Comparison of ENCODE assay signal across 15 cellular contexts in the genomic region with DNA sequence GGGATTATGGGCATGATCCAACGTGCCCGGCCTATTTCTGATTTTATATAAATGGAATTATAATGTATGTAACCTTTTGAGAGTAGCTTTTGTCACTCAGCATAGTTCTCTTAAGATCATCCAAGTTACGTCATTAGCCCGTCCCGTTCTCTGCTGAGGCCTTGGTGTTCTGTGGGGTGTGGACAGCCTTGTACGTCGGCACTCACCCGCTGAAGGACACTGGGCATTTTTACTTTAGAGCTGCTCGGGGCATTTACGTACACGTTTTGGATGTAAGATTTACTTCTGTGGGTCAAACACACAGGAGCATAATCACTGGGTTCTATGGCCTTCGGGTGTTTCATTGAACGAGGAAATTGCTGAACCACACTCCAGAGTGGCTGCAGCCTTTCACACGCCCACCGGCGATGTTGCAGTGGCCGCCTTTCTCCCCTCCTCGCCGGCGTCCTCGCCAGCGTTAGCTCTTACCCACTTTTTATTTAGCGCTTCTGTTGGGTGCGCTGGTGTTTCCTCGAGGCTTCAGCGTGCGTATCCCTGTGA.
DNase-seq lines count a peak whose midpoint lies in the region; ATAC-seq, FAIRE-seq and TF ChIP-seq lines count a peak whose summit lies in the region.
"Had no signal": no experiment of that assay in that cellular context is flagged by ENCODE, and none has a peak within 500 bp of the region (broad histone marks: within the 10 kb centered on the region; RNA-seq: fewer than 3 reads in every experiment).

No MANE protein-coding gene starts in this region.

- H2AFZ ChIP-seq in K562 (ENCODE audit: low read depth, low read length): no peak overlapping the region

- H3K79me2 ChIP-seq in K562 (ENCODE audit: control insufficient read depth, insufficient read depth, low read length): peaks cover 45% of the 10 kb centered on the region

- peaks cover 5% of the 10 kb centered on the region for H3K36me3 ChIP-seq in cardiac muscle cell
- H3K36me3 ChIP-seq in heart left ventricle: peaks cover 0 to 41% (median 30%) of the 10 kb centered on the region in 9 donors
- H3K36me3 ChIP-seq in K562 (ENCODE audit: control insufficient read depth, insufficient read depth, low read length): peaks cover 73% of the 10 kb centered on the region
- H3K36me3 ChIP-seq in testis (ENCODE audit: low read depth, missing control alignments): no peaks in the 10 kb centered on the region

- no peak overlapping the region for H3K4me2 ChIP-seq in K562 (ENCODE audit: insufficient read depth, low read length)

- TF ChIP-seq POLR2A in heart left ventricle (IDR thresholded peaks at IDR 0.05) (no peak), K562 (conservative IDR thresholded peaks at IDR 0.05) (no peak), testis (IDR thresholded peaks at IDR 0.05) (no peak)

- DNase-seq in cardiac muscle cell (ENCODE audit: low read depth in 1 of 2, low spot score in 1 of 2) (no peak), heart left ventricle (no peak), K562 (ENCODE audit: extremely low read depth in 1 of 4, low spot score in 3 of 4) (no peak), mesenteric fat pad (ENCODE audit: low spot score) (peak; percentile 60), testis (peak; percentile 58), NCI-H1436 treated with DMSO at 0.1 percent for 48 hours (lab: John Stamatoyannopoulos, UW) (no peak), superior temporal gyrus (ENCODE audit: extremely low spot score) (no peak)
- DNase-seq: aorta, HCEC 1CT, head of caudate nucleus, NCI-H187, NCI-H226 had no signal

- H3K9me3 ChIP-seq in cardiac muscle cell (ENCODE audit: low read depth) (no peaks in the 10 kb centered on the region), heart left ventricle (peaks cover 0 to 4% (median 0%) of the 10 kb centered on the region in 12 donors), K562 (replicated peaks; ENCODE audit: control insufficient read depth, insufficient read depth, low read depth, low read length) (peaks cover 8% of the 10 kb centered on the region), testis (no peaks in the 10 kb centered on the region)

- H3K9ac ChIP-seq in K562 (ENCODE audit: insufficient read depth in 1 of 2, low read depth in 2 of 2, low read length in 2 of 2): no peak overlapping the region

- in situ Hi-C loops in K562 (cut with MboI): no loop called here

- FAIRE-seq in K562 (lab: Jason Lieb, UNC): no peak
- FAIRE-seq: urothelium cell line had no signal

- intact Hi-C loops in heart left ventricle (cut with DNase I): no loop called here
- intact Hi-C loops in K562 (cut with micrococcal nuclease): no loop called here
- intact Hi-C loops in testis (cut with DNase I; ENCODE audit: low total_unique reads): no loop called here

- no peak for ATAC-seq in heart left ventricle
- ATAC-seq in K562: no peak
- ATAC-seq in GM19035 (IDR thresholded peaks at IDR 0.05; ENCODE audit: unreplicated experiment): no peak

- TF ChIP-seq CTCF in cardiac muscle cell (IDR thresholded peaks at IDR 0.05; ENCODE audit: low read depth, low read length) (no peak), heart left ventricle (IDR thresholded peaks at IDR 0.05) (no peak), K562 (IDR thresholded peaks at IDR 0.05 in 2 of 3, conservative IDR thresholded peaks at IDR 0.05 in 1 of 3; ENCODE audit: insufficient read depth in 2 of 3, low read depth in 1 of 3, low read length in 3 of 3) (no peak), testis (IDR thresholded peaks at IDR 0.05) (no peak)

- no peak for TF ChIP-seq RAD21 in K562 (CRISPR knock-in tag; conservative IDR thresholded peaks at IDR 0.05 in 1 of 2, IDR thresholded peaks at IDR 0.05 in 1 of 2)

- H3K27me3 ChIP-seq in cardiac muscle cell: no peaks in the 10 kb centered on the region
- H3K27me3 ChIP-seq in heart left ventricle: no peaks in the 10 kb centered on the region
- H3K27me3 ChIP-seq in K562 (ENCODE audit: control insufficient read depth in 2 of 2, insufficient read depth in 2 of 2, low read length in 2 of 2): no peaks in the 10 kb centered on the region
- no peaks in the 10 kb centered on the region for H3K27me3 ChIP-seq in testis

- H3K4me1 ChIP-seq in cardiac muscle cell (ENCODE audit: low read depth) (peaks cover 13% of the 10 kb centered on the region), heart left ventricle (peaks cover 0 to 16% (median 0%) of the 10 kb centered on the region in 12 donors), K562 (replicated peaks in 1 of 2; ENCODE audit: control insufficient read depth in 2 of 2, insufficient read depth in 2 of 2, low read length in 2 of 2) (peaks cover 2 to 16% of the 10 kb centered on the region in 2 experiments; a peak in 3 of 5 replicates), testis (no peaks in the 10 kb centered on the region)

- peak overlapping the region; percentile 58 for H3K27ac ChIP-seq in cardiac muscle cell
- H3K27ac ChIP-seq in heart left ventricle: no peak overlapping the region
- no peak overlapping the region for H3K27ac ChIP-seq in K562 (ENCODE audit: extremely low read depth, low read depth, low read length)
- peak overlapping the region in 1 of 2 donors; percentile 45 for H3K27ac ChIP-seq in testis

- no TSS peak for BruUV-seq in K562 (replicated peaks; lab: Mats Ljungman, UMichigan)

- TF ChIP-seq EP300 in K562 (IDR thresholded peaks at IDR 0.05; ENCODE audit: low read length): no peak

- H4K20me1 ChIP-seq in K562 (replicated peaks; ENCODE audit: control insufficient read depth, insufficient read depth, low read length): no peaks in the 10 kb centered on the region

- H3K9me1 ChIP-seq in K562 (ENCODE audit: control insufficient read depth, insufficient read depth, low read length): no peaks in the 10 kb centered on the region

- WGBS in heart left ventricle, 4 donors: 84 to 91% (median 86%) methylated on average over 27 of the region's 27 CpGs
- WGBS in K562 (ENCODE audit: insufficient coverage, low coverage, missing lambda C conversion rate): 96% methylated on average over 17 of the region's 27 CpGs
- WGBS in testis, 2 donors: 59 to 61% methylated on average over 26 to 27 of the region's 27 CpGs

- POLR2A ChIA-PET in K562 (lab: Yijun Ruan, JAX): no interaction called here

- CTCF ChIA-PET in K562 (lab: Yijun Ruan, JAX; ENCODE audit: low intra/inter-chr PET ratio): no interaction called here

- H3K4me3 ChIP-seq in cardiac muscle cell (no peak overlapping the region), heart left ventricle (no peak overlapping the region), K562 (no peak overlapping the region), testis (no peak overlapping the region)
- H3K4me3 ChIP-seq: lung had no signal

TF ChIP-seq in K562, 482 proteins besides CTCF, POLR2A, EP300 and RAD21:
- TF ChIP-seq ZBTB33 (CRISPR knock-in tag; IDR thresholded peaks at IDR 0.05): peak; percentile 99
- TF ChIP-seq ZNF184 (CRISPR knock-in tag; IDR thresholded peaks at IDR 0.05): peak; percentile 86
- TF ChIP-seq, protein P1, sequence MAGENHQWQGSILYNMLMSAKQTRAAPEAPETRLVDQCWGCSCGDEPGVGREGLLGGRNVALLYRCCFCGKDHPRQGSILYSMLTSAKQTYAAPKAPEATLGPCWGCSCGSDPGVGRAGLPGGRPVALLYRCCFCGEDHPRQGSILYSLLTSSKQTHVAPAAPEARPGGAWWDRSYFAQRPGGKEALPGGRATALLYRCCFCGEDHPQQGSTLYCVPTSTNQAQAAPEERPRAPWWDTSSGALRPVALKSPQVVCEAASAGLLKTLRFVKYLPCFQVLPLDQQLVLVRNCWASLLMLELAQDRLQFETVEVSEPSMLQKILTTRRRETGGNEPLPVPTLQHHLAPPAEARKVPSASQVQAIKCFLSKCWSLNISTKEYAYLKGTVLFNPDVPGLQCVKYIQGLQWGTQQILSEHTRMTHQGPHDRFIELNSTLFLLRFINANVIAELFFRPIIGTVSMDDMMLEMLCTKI (IDR thresholded peaks at IDR 0.05; ENCODE audit: partially characterized antibody): no peak
- TF ChIP-seq, protein P2, sequence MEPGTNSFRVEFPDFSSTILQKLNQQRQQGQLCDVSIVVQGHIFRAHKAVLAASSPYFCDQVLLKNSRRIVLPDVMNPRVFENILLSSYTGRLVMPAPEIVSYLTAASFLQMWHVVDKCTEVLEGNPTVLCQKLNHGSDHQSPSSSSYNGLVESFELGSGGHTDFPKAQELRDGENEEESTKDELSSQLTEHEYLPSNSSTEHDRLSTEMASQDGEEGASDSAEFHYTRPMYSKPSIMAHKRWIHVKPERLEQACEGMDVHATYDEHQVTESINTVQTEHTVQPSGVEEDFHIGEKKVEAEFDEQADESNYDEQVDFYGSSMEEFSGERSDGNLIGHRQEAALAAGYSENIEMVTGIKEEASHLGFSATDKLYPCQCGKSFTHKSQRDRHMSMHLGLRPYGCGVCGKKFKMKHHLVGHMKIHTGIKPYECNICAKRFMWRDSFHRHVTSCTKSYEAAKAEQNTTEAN (CRISPR knock-in tag; IDR thresholded peaks at IDR 0.05): peak; percentile 98
TF ChIP-seq in K562: peak in this region for 3.

Comparison
In these comparisons a context has a peak if more than half of its experiments do, and no peak if none do; other contexts are left out.
1. DNase-seq: peak in mesenteric fat pad (single experiment) and testis (single experiment); none in cardiac muscle cell (0 of 2), heart left ventricle (0 of 5), K562 (0 of 4), NCI-H1436 treated with DMSO at 0.1 percent for 48 hours (single experiment) and superior temporal gyrus (single experiment).